In the genomic region with DNA sequence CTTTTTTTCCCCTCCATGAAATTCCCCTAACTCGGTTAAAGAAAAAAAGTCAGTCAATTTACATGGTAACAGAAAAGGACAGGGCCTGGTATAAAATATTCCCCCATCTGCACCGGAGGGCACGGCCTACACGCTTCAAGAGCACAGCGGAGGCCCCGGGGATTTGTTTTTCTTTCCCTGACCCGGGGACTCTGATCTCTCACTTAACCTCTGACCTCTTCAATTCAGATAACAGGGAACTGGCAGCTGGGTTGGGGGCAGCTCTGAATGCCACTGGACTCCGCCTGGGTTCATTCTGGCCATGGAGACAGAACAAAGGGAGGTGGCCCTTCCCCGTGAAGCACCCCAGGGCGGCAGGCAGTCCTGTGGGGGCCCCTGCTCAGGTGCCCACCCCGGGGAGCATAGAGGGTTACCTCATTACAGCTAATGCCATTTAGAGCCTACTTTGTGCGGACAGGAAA, we compare ENCODE assay signal across 1 cellular context.
TF ChIP-seq lines count a peak whose summit lies in the region.

No MANE protein-coding gene starts in this region.

TF ChIP-seq in HepG2, 621 proteins besides CTCF, POLR2A, EP300 and RAD21 (continued from another document and continues in another):
- TF ChIP-seq, protein P1, sequence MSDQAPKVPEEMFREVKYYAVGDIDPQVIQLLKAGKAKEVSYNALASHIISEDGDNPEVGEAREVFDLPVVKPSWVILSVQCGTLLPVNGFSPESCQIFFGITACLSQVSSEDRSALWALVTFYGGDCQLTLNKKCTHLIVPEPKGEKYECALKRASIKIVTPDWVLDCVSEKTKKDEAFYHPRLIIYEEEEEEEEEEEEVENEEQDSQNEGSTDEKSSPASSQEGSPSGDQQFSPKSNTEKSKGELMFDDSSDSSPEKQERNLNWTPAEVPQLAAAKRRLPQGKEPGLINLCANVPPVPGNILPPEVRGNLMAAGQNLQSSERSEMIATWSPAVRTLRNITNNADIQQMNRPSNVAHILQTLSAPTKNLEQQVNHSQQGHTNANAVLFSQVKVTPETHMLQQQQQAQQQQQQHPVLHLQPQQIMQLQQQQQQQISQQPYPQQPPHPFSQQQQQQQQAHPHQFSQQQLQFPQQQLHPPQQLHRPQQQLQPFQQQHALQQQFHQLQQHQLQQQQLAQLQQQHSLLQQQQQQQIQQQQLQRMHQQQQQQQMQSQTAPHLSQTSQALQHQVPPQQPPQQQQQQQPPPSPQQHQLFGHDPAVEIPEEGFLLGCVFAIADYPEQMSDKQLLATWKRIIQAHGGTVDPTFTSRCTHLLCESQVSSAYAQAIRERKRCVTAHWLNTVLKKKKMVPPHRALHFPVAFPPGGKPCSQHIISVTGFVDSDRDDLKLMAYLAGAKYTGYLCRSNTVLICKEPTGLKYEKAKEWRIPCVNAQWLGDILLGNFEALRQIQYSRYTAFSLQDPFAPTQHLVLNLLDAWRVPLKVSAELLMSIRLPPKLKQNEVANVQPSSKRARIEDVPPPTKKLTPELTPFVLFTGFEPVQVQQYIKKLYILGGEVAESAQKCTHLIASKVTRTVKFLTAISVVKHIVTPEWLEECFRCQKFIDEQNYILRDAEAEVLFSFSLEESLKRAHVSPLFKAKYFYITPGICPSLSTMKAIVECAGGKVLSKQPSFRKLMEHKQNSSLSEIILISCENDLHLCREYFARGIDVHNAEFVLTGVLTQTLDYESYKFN (CRISPR knock-in tag; conservative IDR thresholded peaks at IDR 0.05) = peak; percentile 98
- 0 out of 2 replicates have a peak, but pooled peaks have one; percentile 8 for TF ChIP-seq ONECUT2 (CRISPR knock-in tag; IDR thresholded peaks at IDR 0.05)
- TF ChIP-seq TEAD3 (CRISPR knock-in tag; optimal IDR thresholded peaks at IDR 0.05; ENCODE audit: borderline replicate concordance) = peak; percentile 81
- TF ChIP-seq HNRNPK (IDR thresholded peaks at IDR 0.05; ENCODE audit: low read depth, low read length, poor library complexity, severe bottlenecking) = no peak
- TF ChIP-seq HDAC1 (CRISPR knock-in tag; IDR thresholded peaks at IDR 0.05) = peak; percentile 89
- TF ChIP-seq ZNF329 (CRISPR knock-in tag; IDR thresholded peaks at IDR 0.05; ENCODE audit: low read depth) = no peak
- TF ChIP-seq NFE2L2 (IDR thresholded peaks at IDR 0.05; ENCODE audit: low read length) = no peak
- TF ChIP-seq ZNF264 (CRISPR knock-in tag; IDR thresholded peaks at IDR 0.05) = peak; percentile 67; the same call in 1 of the 2 replicates
- no peak for TF ChIP-seq PTBP1 (IDR thresholded peaks at IDR 0.05; ENCODE audit: low read depth, low read length, poor library complexity, severe bottlenecking)
- peak; percentile 93 for TF ChIP-seq HNF4G (IDR thresholded peaks at IDR 0.05; ENCODE audit: borderline replicate concordance, low read depth, low read length)
- peak; percentile 85; the same call in 1 of the 2 replicates for TF ChIP-seq HNF4G (CRISPR knock-in tag; IDR thresholded peaks at IDR 0.05; ENCODE audit: borderline replicate concordance, low read depth)
- TF ChIP-seq HOXD1 (CRISPR knock-in tag; IDR thresholded peaks at IDR 0.05) = 0 out of 2 replicates have a peak, but pooled peaks have one; percentile 55
- peak; percentile 84 for TF ChIP-seq GATAD2A (CRISPR knock-in tag; IDR thresholded peaks at IDR 0.05)
- TF ChIP-seq ZNF776 (CRISPR knock-in tag; IDR thresholded peaks at IDR 0.05) = no peak
- TF ChIP-seq ZEB1 (IDR thresholded peaks at IDR 0.05; ENCODE audit: insufficient replicate concordance, low read depth) = peak; percentile 68
- peak; percentile 77; the same call in 1 of the 2 replicates for TF ChIP-seq PPARG (CRISPR knock-in tag; conservative IDR thresholded peaks at IDR 0.05)
- TF ChIP-seq ZSCAN25 (CRISPR knock-in tag; IDR thresholded peaks at IDR 0.05) = 0 out of 2 replicates have a peak, but pooled peaks have one; percentile 14
- TF ChIP-seq, protein P2, sequence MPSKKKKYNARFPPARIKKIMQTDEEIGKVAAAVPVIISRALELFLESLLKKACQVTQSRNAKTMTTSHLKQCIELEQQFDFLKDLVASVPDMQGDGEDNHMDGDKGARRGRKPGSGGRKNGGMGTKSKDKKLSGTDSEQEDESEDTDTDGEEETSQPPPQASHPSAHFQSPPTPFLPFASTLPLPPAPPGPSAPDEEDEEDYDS (CRISPR knock-in tag; IDR thresholded peaks at IDR 0.05) = peak; percentile 64; the same call in 1 of the 2 replicates
- TF ChIP-seq IRF2 (CRISPR knock-in tag; IDR thresholded peaks at IDR 0.05) = no peak
- TF ChIP-seq HOXA9 (CRISPR knock-in tag; IDR thresholded peaks at IDR 0.05; ENCODE audit: borderline replicate concordance) = no peak
- TF ChIP-seq, protein P3, sequence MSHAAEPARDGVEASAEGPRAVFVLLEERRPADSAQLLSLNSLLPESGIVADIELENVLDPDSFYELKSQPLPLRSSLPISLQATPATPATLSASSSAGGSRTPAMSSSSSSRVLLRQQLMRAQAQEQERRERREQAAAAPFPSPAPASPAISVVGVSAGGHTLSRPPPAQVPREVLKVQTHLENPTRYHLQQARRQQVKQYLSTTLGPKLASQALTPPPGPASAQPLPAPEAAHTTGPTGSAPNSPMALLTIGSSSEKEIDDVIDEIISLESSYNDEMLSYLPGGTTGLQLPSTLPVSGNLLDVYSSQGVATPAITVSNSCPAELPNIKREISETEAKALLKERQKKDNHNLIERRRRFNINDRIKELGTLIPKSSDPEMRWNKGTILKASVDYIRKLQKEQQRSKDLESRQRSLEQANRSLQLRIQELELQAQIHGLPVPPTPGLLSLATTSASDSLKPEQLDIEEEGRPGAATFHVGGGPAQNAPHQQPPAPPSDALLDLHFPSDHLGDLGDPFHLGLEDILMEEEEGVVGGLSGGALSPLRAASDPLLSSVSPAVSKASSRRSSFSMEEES (CRISPR knock-in tag; IDR thresholded peaks at IDR 0.05) = 0 out of 2 replicates have a peak, but pooled peaks have one; percentile 50
- no peak for TF ChIP-seq CHD2 (IDR thresholded peaks at IDR 0.05; ENCODE audit: low read depth, low read length)
- TF ChIP-seq NRL (CRISPR knock-in tag; IDR thresholded peaks at IDR 0.05; ENCODE audit: borderline replicate concordance) = no peak
- 0 out of 2 replicates have a peak, but pooled peaks have one; percentile 52 for TF ChIP-seq HOXA5 (CRISPR knock-in tag; IDR thresholded peaks at IDR 0.05)
- TF ChIP-seq ZNF143 (CRISPR knock-in tag; IDR thresholded peaks at IDR 0.05) = no peak
- peak; percentile 84 for TF ChIP-seq ISL2 (CRISPR knock-in tag; IDR thresholded peaks at IDR 0.05)
- no peak for TF ChIP-seq ZSCAN9 (CRISPR knock-in tag; IDR thresholded peaks at IDR 0.05; ENCODE audit: borderline replicate concordance)
- peak; percentile 80; the same call in 1 of the 2 replicates for TF ChIP-seq RXRA (CRISPR knock-in tag; IDR thresholded peaks at IDR 0.05)
- no peak for TF ChIP-seq ZNF431 (CRISPR knock-in tag; IDR thresholded peaks at IDR 0.05; ENCODE audit: borderline replicate concordance, low read depth)
- TF ChIP-seq ZNF549 (CRISPR knock-in tag; IDR thresholded peaks at IDR 0.05) = no peak
- TF ChIP-seq, protein P4, sequence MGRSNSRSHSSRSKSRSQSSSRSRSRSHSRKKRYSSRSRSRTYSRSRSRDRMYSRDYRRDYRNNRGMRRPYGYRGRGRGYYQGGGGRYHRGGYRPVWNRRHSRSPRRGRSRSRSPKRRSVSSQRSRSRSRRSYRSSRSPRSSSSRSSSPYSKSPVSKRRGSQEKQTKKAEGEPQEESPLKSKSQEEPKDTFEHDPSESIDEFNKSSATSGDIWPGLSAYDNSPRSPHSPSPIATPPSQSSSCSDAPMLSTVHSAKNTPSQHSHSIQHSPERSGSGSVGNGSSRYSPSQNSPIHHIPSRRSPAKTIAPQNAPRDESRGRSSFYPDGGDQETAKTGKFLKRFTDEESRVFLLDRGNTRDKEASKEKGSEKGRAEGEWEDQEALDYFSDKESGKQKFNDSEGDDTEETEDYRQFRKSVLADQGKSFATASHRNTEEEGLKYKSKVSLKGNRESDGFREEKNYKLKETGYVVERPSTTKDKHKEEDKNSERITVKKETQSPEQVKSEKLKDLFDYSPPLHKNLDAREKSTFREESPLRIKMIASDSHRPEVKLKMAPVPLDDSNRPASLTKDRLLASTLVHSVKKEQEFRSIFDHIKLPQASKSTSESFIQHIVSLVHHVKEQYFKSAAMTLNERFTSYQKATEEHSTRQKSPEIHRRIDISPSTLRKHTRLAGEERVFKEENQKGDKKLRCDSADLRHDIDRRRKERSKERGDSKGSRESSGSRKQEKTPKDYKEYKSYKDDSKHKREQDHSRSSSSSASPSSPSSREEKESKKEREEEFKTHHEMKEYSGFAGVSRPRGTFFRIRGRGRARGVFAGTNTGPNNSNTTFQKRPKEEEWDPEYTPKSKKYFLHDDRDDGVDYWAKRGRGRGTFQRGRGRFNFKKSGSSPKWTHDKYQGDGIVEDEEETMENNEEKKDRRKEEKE (IDR thresholded peaks at IDR 0.05) = no peak
- TF ChIP-seq, protein P5, sequence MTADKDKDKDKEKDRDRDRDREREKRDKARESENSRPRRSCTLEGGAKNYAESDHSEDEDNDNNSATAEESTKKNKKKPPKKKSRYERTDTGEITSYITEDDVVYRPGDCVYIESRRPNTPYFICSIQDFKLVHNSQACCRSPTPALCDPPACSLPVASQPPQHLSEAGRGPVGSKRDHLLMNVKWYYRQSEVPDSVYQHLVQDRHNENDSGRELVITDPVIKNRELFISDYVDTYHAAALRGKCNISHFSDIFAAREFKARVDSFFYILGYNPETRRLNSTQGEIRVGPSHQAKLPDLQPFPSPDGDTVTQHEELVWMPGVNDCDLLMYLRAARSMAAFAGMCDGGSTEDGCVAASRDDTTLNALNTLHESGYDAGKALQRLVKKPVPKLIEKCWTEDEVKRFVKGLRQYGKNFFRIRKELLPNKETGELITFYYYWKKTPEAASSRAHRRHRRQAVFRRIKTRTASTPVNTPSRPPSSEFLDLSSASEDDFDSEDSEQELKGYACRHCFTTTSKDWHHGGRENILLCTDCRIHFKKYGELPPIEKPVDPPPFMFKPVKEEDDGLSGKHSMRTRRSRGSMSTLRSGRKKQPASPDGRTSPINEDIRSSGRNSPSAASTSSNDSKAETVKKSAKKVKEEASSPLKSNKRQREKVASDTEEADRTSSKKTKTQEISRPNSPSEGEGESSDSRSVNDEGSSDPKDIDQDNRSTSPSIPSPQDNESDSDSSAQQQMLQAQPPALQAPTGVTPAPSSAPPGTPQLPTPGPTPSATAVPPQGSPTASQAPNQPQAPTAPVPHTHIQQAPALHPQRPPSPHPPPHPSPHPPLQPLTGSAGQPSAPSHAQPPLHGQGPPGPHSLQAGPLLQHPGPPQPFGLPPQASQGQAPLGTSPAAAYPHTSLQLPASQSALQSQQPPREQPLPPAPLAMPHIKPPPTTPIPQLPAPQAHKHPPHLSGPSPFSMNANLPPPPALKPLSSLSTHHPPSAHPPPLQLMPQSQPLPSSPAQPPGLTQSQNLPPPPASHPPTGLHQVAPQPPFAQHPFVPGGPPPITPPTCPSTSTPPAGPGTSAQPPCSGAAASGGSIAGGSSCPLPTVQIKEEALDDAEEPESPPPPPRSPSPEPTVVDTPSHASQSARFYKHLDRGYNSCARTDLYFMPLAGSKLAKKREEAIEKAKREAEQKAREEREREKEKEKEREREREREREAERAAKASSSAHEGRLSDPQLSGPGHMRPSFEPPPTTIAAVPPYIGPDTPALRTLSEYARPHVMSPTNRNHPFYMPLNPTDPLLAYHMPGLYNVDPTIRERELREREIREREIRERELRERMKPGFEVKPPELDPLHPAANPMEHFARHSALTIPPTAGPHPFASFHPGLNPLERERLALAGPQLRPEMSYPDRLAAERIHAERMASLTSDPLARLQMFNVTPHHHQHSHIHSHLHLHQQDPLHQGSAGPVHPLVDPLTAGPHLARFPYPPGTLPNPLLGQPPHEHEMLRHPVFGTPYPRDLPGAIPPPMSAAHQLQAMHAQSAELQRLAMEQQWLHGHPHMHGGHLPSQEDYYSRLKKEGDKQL (CRISPR knock-in tag; IDR thresholded peaks at IDR 0.05; ENCODE audit: low read depth) = 0 out of 2 replicates have a peak, but pooled peaks have one; percentile 50
- no peak for TF ChIP-seq ARNT2 (CRISPR knock-in tag; IDR thresholded peaks at IDR 0.05; ENCODE audit: low read depth)
- no peak for TF ChIP-seq MAFF (IDR thresholded peaks at IDR 0.05; ENCODE audit: low read depth, low read length)
- TF ChIP-seq ZNF530 (CRISPR knock-in tag; IDR thresholded peaks at IDR 0.05; ENCODE audit: low read depth) = no peak
- 0 out of 2 replicates have a peak, but pooled peaks have one; percentile 4 for TF ChIP-seq ZNF501 (CRISPR knock-in tag; IDR thresholded peaks at IDR 0.05)
- TF ChIP-seq, protein P6, sequence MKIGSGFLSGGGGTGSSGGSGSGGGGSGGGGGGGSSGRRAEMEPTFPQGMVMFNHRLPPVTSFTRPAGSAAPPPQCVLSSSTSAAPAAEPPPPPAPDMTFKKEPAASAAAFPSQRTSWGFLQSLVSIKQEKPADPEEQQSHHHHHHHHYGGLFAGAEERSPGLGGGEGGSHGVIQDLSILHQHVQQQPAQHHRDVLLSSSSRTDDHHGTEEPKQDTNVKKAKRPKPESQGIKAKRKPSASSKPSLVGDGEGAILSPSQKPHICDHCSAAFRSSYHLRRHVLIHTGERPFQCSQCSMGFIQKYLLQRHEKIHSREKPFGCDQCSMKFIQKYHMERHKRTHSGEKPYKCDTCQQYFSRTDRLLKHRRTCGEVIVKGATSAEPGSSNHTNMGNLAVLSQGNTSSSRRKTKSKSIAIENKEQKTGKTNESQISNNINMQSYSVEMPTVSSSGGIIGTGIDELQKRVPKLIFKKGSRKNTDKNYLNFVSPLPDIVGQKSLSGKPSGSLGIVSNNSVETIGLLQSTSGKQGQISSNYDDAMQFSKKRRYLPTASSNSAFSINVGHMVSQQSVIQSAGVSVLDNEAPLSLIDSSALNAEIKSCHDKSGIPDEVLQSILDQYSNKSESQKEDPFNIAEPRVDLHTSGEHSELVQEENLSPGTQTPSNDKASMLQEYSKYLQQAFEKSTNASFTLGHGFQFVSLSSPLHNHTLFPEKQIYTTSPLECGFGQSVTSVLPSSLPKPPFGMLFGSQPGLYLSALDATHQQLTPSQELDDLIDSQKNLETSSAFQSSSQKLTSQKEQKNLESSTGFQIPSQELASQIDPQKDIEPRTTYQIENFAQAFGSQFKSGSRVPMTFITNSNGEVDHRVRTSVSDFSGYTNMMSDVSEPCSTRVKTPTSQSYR (CRISPR knock-in tag; IDR thresholded peaks at IDR 0.05; ENCODE audit: borderline replicate concordance) = peak; percentile 69; the same call in 1 of the 2 replicates
- TF ChIP-seq, protein P7, sequence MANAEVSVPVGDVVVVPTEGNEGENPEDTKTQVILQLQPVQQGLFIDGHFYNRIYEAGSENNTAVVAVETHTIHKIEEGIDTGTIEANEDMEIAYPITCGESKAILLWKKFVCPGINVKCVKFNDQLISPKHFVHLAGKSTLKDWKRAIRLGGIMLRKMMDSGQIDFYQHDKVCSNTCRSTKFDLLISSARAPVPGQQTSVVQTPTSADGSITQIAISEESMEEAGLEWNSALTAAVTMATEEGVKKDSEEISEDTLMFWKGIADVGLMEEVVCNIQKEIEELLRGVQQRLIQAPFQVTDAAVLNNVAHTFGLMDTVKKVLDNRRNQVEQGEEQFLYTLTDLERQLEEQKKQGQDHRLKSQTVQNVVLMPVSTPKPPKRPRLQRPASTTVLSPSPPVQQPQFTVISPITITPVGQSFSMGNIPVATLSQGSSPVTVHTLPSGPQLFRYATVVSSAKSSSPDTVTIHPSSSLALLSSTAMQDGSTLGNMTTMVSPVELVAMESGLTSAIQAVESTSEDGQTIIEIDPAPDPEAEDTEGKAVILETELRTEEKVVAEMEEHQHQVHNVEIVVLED (CRISPR knock-in tag; IDR thresholded peaks at IDR 0.05; ENCODE audit: borderline replicate concordance) = 0 out of 2 replicates have a peak, but pooled peaks have one; percentile 7
- peak; percentile 85 for TF ChIP-seq HOXA3 (CRISPR knock-in tag; IDR thresholded peaks at IDR 0.05)
- peak; percentile 86 for TF ChIP-seq NCOA2 (CRISPR knock-in tag; IDR thresholded peaks at IDR 0.05)
- TF ChIP-seq HNRNPUL1 (IDR thresholded peaks at IDR 0.05; ENCODE audit: low read depth, low read length) = no peak
- no peak for TF ChIP-seq ARHGAP35 (CRISPR knock-in tag; IDR thresholded peaks at IDR 0.05; ENCODE audit: borderline replicate concordance)
- TF ChIP-seq ZNF225 (CRISPR knock-in tag; IDR thresholded peaks at IDR 0.05) = peak; percentile 18; the same call in 1 of the 2 replicates
- 0 out of 2 replicates have a peak, but pooled peaks have one; percentile 44 for TF ChIP-seq RNF2 (conservative IDR thresholded peaks at IDR 0.05; ENCODE audit: low read depth)
